ENCODE assay signal across 18 cellular contexts in genomic region chr2:30470426-30470825, GRCh38. TPM values are rescaled to one million over a fixed set of nuclear protein-coding genes. Genes with fewer than 3 reads are reported as not detected.
A peak's percentile ranks its signal among the peaks of the same experiment; 100 is the strongest.
DNase-seq lines count a peak whose midpoint lies in the region; ATAC-seq, FAIRE-seq and TF ChIP-seq lines count a peak whose summit lies in the region.
"Had no signal": no experiment of that assay in that cellular context is flagged by ENCODE, and none has a peak within 500 bp of the region (broad histone marks: within the 10 kb centered on the region; RNA-seq: fewer than 3 reads in every experiment).

No MANE protein-coding gene starts in this region.

- H3K9me3 ChIP-seq in HepG2 (ENCODE audit: low read length) (no peaks in the 10 kb centered on the region), right lobe of liver (no peaks in the 10 kb centered on the region), K562 (replicated peaks; ENCODE audit: control insufficient read depth, insufficient read depth, low read depth, low read length) (no peaks in the 10 kb centered on the region), neutrophil (no peaks in the 10 kb centered on the region)
- H3K9me3 ChIP-seq: Caco-2 had no signal

- no peak for TF ChIP-seq POLR2A in HepG2 (IDR thresholded peaks at IDR 0.05; ENCODE audit: insufficient read depth in 1 of 2, low read depth in 2 of 2, low read length in 2 of 2)
- TF ChIP-seq POLR2A in right lobe of liver (IDR thresholded peaks at IDR 0.05) = no peak
- no peak for TF ChIP-seq POLR2A in K562 (conservative IDR thresholded peaks at IDR 0.05)

- H3K79me2 ChIP-seq in HepG2 (ENCODE audit: insufficient read depth, low read length) (peaks cover 65% of the 10 kb centered on the region), K562 (ENCODE audit: control insufficient read depth, insufficient read depth, low read length) (peaks cover 78% of the 10 kb centered on the region)

- peaks cover 11% of the 10 kb centered on the region for H3K9me3 Mint-ChIP-seq in activated CD4-positive, alpha-beta T cell treated with anti-CD3 and anti-CD28 coated beads for 36 hours (ENCODE audit: low read depth)

- TF ChIP-seq EP300 in HepG2 (IDR thresholded peaks at IDR 0.05; ENCODE audit: low read depth in 2 of 2, low read length in 2 of 2) = no peak
- TF ChIP-seq EP300 in HepG2 (CRISPR knock-in tag; IDR thresholded peaks at IDR 0.05; ENCODE audit: borderline replicate concordance) = no peak
- TF ChIP-seq EP300 in K562 (IDR thresholded peaks at IDR 0.05; ENCODE audit: low read length) = no peak

- POLR2A ChIA-PET in activated CD4-positive, alpha-beta T cell treated with anti-CD3 and anti-CD28 coated beads for 36 hours (lab: Charles Lee) = no interaction called here
- POLR2A ChIA-PET in HepG2 (lab: Yijun Ruan, JAX) = no interaction called here
- POLR2A ChIA-PET in K562 (lab: Yijun Ruan, JAX) = no interaction called here

- no peaks in the 10 kb centered on the region for H3K27me3 ChIP-seq in HepG2 (ENCODE audit: control insufficient read depth in 1 of 2, insufficient read depth in 2 of 2, low read length in 2 of 2)
- H3K27me3 ChIP-seq in right lobe of liver = no peaks in the 10 kb centered on the region
- H3K27me3 ChIP-seq in K562 (ENCODE audit: control insufficient read depth in 2 of 2, insufficient read depth in 2 of 2, low read length in 2 of 2) = no peaks in the 10 kb centered on the region
- no peaks in the 10 kb centered on the region for H3K27me3 ChIP-seq in neutrophil
- H3K27me3 ChIP-seq: BLaER1 had no signal

- peak overlapping the region; percentile 10 for H3K27ac Mint-ChIP-seq in activated CD4-positive, alpha-beta T cell treated with anti-CD3 and anti-CD28 coated beads for 36 hours
- H3K27ac Mint-ChIP-seq: HFFc6 had no signal

- no peaks in the 10 kb centered on the region for H3K36me3 ChIP-seq in HepG2 (replicated peaks in 1 of 2; ENCODE audit: control insufficient read depth in 1 of 2, insufficient read depth in 2 of 2, low read length in 2 of 2)
- no peaks in the 10 kb centered on the region for H3K36me3 ChIP-seq in right lobe of liver
- no peaks in the 10 kb centered on the region for H3K36me3 ChIP-seq in K562 (ENCODE audit: control insufficient read depth, insufficient read depth, low read length)
- no peaks in the 10 kb centered on the region for H3K36me3 ChIP-seq in neutrophil
- H3K36me3 ChIP-seq: BLaER1 had no signal

- intact Hi-C loops in activated CD4-positive, alpha-beta T cell treated with anti-CD3 and anti-CD28 coated beads for 36 hours (cut with DNase I, micrococcal nuclease) = no loop called here
- intact Hi-C loops in HepG2 (cut with micrococcal nuclease; ENCODE audit: unreplicated experiment) = no loop called here
- intact Hi-C loops in right lobe of liver (cut with DNase I) = no loop called here
- intact Hi-C loops in K562 (cut with micrococcal nuclease) = no loop called here

- H3K36me3 Mint-ChIP-seq in activated CD4-positive, alpha-beta T cell treated with anti-CD3 and anti-CD28 coated beads for 36 hours (ENCODE audit: low read depth) = peaks cover 25% of the 10 kb centered on the region

- H2AFZ ChIP-seq in HepG2 (ENCODE audit: low read length) = no peak overlapping the region
- H2AFZ ChIP-seq in K562 (ENCODE audit: low read depth, low read length) = no peak overlapping the region

- H4K20me1 ChIP-seq in HepG2 (ENCODE audit: insufficient read depth, low read length) (no peaks in the 10 kb centered on the region), K562 (replicated peaks; ENCODE audit: control insufficient read depth, insufficient read depth, low read length) (0 out of 2 replicates have a peak, but pooled peaks cover 3% of the 10 kb centered on the region)

- no peak overlapping the region for H3K27ac ChIP-seq in HepG2 (ENCODE audit: extremely low read length, insufficient read depth, low read length)
- H3K27ac ChIP-seq in right lobe of liver = no peak overlapping the region
- H3K27ac ChIP-seq in K562 (ENCODE audit: extremely low read depth, low read depth, low read length) = no peak overlapping the region
- peak overlapping the region; percentile 29 for H3K27ac ChIP-seq in neutrophil
- H3K27ac ChIP-seq: 22Rv1, BLaER1 had no signal

- no peak overlapping the region for H3K4me3 ChIP-seq in HepG2 (replicated peaks in 1 of 3; ENCODE audit: insufficient read depth in 1 of 3, low read depth in 2 of 3, low read length in 3 of 3)
- no peak overlapping the region for H3K4me3 ChIP-seq in right lobe of liver
- no peak overlapping the region for H3K4me3 ChIP-seq in K562
- no peak overlapping the region for H3K4me3 ChIP-seq in neutrophil (ENCODE audit: low read depth in 1 of 2, low read length in 1 of 2)
- H3K4me3 ChIP-seq: BLaER1 had no signal

- H3K4me3 Mint-ChIP-seq in activated CD4-positive, alpha-beta T cell treated with anti-CD3 and anti-CD28 coated beads for 36 hours = no peak overlapping the region
- H3K4me3 Mint-ChIP-seq: CD8-positive, alpha-beta memory T cell; HFFc6 had no signal

- DNase-seq in activated CD4-positive, alpha-beta T cell treated with anti-CD3 and anti-CD28 coated beads for 36 hours = no peak
- DNase-seq in activated CD4-positive, alpha-beta T cell treated with anti-CD3 and anti-CD28 coated beads for 4 hours = no peak
- DNase-seq in HepG2 (ENCODE audit: low spot score) = no peak
- DNase-seq in right lobe of liver = no peak
- no peak for DNase-seq in K562 (ENCODE audit: extremely low read depth in 1 of 4, low spot score in 3 of 4)
- DNase-seq: AML-193; Caco-2; CD8-positive, alpha-beta memory T cell; DND-41; GF-D8; GOT3; HCEC 1CT; HFFc6 had no signal

- BruUV-seq in HepG2 (replicated peaks; lab: Mats Ljungman, UMichigan) (no TSS peak), K562 (replicated peaks; lab: Mats Ljungman, UMichigan) (no TSS peak)

- no peaks in the 10 kb centered on the region for H3K27me3 Mint-ChIP-seq in activated CD4-positive, alpha-beta T cell treated with anti-CD3 and anti-CD28 coated beads for 36 hours
- H3K27me3 Mint-ChIP-seq: CD8-positive, alpha-beta memory T cell had no signal

- H3K4me1 Mint-ChIP-seq in activated CD4-positive, alpha-beta T cell treated with anti-CD3 and anti-CD28 coated beads for 36 hours = peaks cover 51% of the 10 kb centered on the region

- no peak overlapping the region for H3K4me2 ChIP-seq in HepG2 (ENCODE audit: low read depth, low read length)
- no peak overlapping the region for H3K4me2 ChIP-seq in K562 (ENCODE audit: insufficient read depth, low read length)
- H3K4me2 ChIP-seq: BLaER1 had no signal

- TF ChIP-seq RAD21 in HepG2 (CRISPR knock-in tag; IDR thresholded peaks at IDR 0.05) (no peak), K562 (CRISPR knock-in tag; conservative IDR thresholded peaks at IDR 0.05 in 1 of 2, IDR thresholded peaks at IDR 0.05 in 1 of 2) (no peak)

- TF ChIP-seq CTCF in HepG2 (CRISPR knock-in tag; IDR thresholded peaks at IDR 0.05) (no peak), right lobe of liver (IDR thresholded peaks at IDR 0.05) (no peak), K562 (IDR thresholded peaks at IDR 0.05 in 2 of 3, conservative IDR thresholded peaks at IDR 0.05 in 1 of 3; ENCODE audit: insufficient read depth in 2 of 3, low read depth in 1 of 3, low read length in 3 of 3) (no peak), neutrophil (IDR thresholded peaks at IDR 0.05) (no peak)

- no peak overlapping the region for H3K9ac ChIP-seq in HepG2 (ENCODE audit: insufficient read depth, low read depth, low read length)
- H3K9ac ChIP-seq in K562 (ENCODE audit: insufficient read depth in 1 of 2, low read depth in 2 of 2, low read length in 2 of 2) = no peak overlapping the region
- H3K9ac ChIP-seq: BLaER1 had no signal

- no peak for ATAC-seq in activated CD4-positive, alpha-beta T cell treated with anti-CD3 and anti-CD28 coated beads for 36 hours
- ATAC-seq in HepG2 (no peak), right lobe of liver (no peak), K562 (no peak), GM19463 (IDR thresholded peaks at IDR 0.05; ENCODE audit: unreplicated experiment) (no peak), HG02571 (IDR thresholded peaks at IDR 0.05; ENCODE audit: unreplicated experiment) (no peak)

- peaks cover 13% of the 10 kb centered on the region for H3K4me1 ChIP-seq in HepG2 (ENCODE audit: insufficient read depth, low read length)
- H3K4me1 ChIP-seq in right lobe of liver = no peaks in the 10 kb centered on the region
- 0 out of 5 replicates have a peak, but pooled peaks cover 0 to 2% of the 10 kb centered on the region in 2 experiments for H3K4me1 ChIP-seq in K562 (replicated peaks in 1 of 2; ENCODE audit: control insufficient read depth in 2 of 2, insufficient read depth in 2 of 2, low read length in 2 of 2)
- peaks cover 14 to 15% of the 10 kb centered on the region in 2 experiments for H3K4me1 ChIP-seq in neutrophil (ENCODE audit: control insufficient read depth in 1 of 2, insufficient read depth in 1 of 2, low read depth in 1 of 2, low read length in 1 of 2)
- H3K4me1 ChIP-seq: BLaER1 had no signal

- FAIRE-seq in HepG2 (lab: Jason Lieb, UNC) (no peak), K562 (lab: Jason Lieb, UNC) (no peak)

- in situ Hi-C loops in HepG2 (cut with HindIII; ENCODE audit: extremely low pct_ligation_motif_present, low pct_unique_long_range_greater_than_20kb) = no loop called here
- in situ Hi-C loops in K562 (cut with MboI) = no loop called here

- CTCF ChIA-PET in activated CD4-positive, alpha-beta T cell treated with anti-CD3 and anti-CD28 coated beads for 36 hours (lab: Charles Lee) = interaction anchor here (1.8 kb wide), 1 partner anchor 305 kb away, joined by 7 read pairs; no protein-coding TSS in a partner anchor
- CTCF ChIA-PET in HepG2 (lab: Yijun Ruan, JAX; ENCODE audit: low intra/inter-chr PET ratio, low total read pairs) (no interaction called here), K562 (lab: Yijun Ruan, JAX; ENCODE audit: low intra/inter-chr PET ratio) (no interaction called here)

- WGBS in HepG2 (ENCODE audit: low lambda C conversion rate) = 90% methylated on average over 1 of the region's 1 CpG
- no CpG with 5 or more reads among the region's 1 CpG for WGBS in right lobe of liver (ENCODE audit: insufficient coverage, low coverage, low lambda C conversion rate, missing lambda C conversion rate)
- 91% methylated on average over 1 of the region's 1 CpG for WGBS in K562 (ENCODE audit: insufficient coverage, low coverage, missing lambda C conversion rate)

- H3K9me1 ChIP-seq in K562 (ENCODE audit: control insufficient read depth, insufficient read depth, low read length) = no peaks in the 10 kb centered on the region

RNA-seq across cellular contexts. Expression of gene LCLAT1, which starts 23.4 kb away (rescaled TPM):
- total RNA-seq in activated CD4-positive, alpha-beta T cell treated with anti-CD3 and anti-CD28 coated beads for 36 hours = 10 to 100 TPM; 18.5 to 21.7 TPM
- total RNA-seq in HepG2 (2016; rRNA removed; fragmentation: Illumina TruSeq; extraction: Trizol) (25.3 and 28.0 TPM in 2 replicates), right lobe of liver (10 to 100 TPM; 11.1 to 14.0 (median 12.0) TPM), K562 (2014; rRNA removed) (12.1 and 12.2 TPM in 2 replicates), K562 (2014; rRNA removed; fragmentation: Illumina TruSeq; extraction: Trizol) (27.0 and 27.1 TPM in 2 replicates), K562 (2015; rRNA removed; fragmentation: Illumina TruSeq; extraction: Trizol) (21.5 and 22.9 TPM in 2 replicates), K562 (2021) (28.6 and 29.7 TPM in 2 replicates)
- total RNA-seq in HepG2 (2016; cell fraction: cytosol; rRNA removed; fragmentation: Illumina TruSeq; extraction: Trizol; ENCODE audit: low read depth) = 80.7 and 82.8 TPM in 2 replicates
- total RNA-seq in HepG2 (2016; cell fraction: insoluble cytoplasmic fraction; rRNA removed; fragmentation: Illumina TruSeq; extraction: Trizol) = 19.9 and 24.2 TPM in 2 replicates
- 18.5 and 22.8 TPM in 2 replicates for total RNA-seq in HepG2 (2016; cell fraction: membrane; rRNA removed; fragmentation: Illumina TruSeq; extraction: Trizol)
- 34.7 and 44.8 TPM in 2 replicates for total RNA-seq in HepG2 (2016; cell fraction: nucleus; rRNA removed; fragmentation: Illumina TruSeq; extraction: Trizol)
- polyA plus RNA-seq in HepG2 (2011; rRNA removed) (13.5 and 18.0 TPM in 2 replicates), K562 (2011; rRNA removed) (15.4 and 25.4 TPM in 2 replicates), K562 (2014; fragmentation: Illumina TruSeq; extraction: Trizol) (10.3 and 12.8 TPM in 2 replicates), K562 (2014; fragmentation: Nextera tagmentation; extraction: Ambion mirVana) (10 to 100 TPM; 29.4 to 63.3 TPM), K562 (2014; rRNA removed) (8.9 and 12.6 TPM in 2 replicates)
- 9.8 and 13.3 TPM in 2 replicates for polyA plus RNA-seq in HepG2 (2011; cell fraction: cytosol; rRNA removed)
- polyA plus RNA-seq in HepG2 (2011; cell fraction: nucleus; rRNA removed) = 6.6 and 8.6 TPM in 2 replicates
- polyA plus RNA-seq in HepG2 (2012) = 6.9 and 8.2 TPM in 2 replicates
- polyA plus RNA-seq in HepG2 (2016; cell fraction: cytosol; fragmentation: Illumina TruSeq; extraction: Trizol; ENCODE audit: low read depth) = 0.61 and 0.95 TPM in 2 replicates
- polyA plus RNA-seq in HepG2 (2016; cell fraction: insoluble cytoplasmic fraction; fragmentation: Illumina TruSeq; extraction: Trizol; ENCODE audit: low read depth) = 9.0 and 9.3 TPM in 2 replicates
- polyA plus RNA-seq in HepG2 (2016; cell fraction: membrane; fragmentation: Illumina TruSeq; extraction: Trizol; ENCODE audit: low read depth) = 1.7 and 2.1 TPM in 2 replicates
- polyA plus RNA-seq in HepG2 (2016; cell fraction: nucleus; fragmentation: Illumina TruSeq; extraction: Trizol; ENCODE audit: insufficient read depth, low read depth) = 17.9 and 20.3 TPM in 2 replicates
- 32.9 and 35.0 TPM in 2 replicates for polyA minus RNA-seq in HepG2 (2011; rRNA and poly(A)+ RNA removed; ENCODE audit: low replicate concordance)
- 31.9 and 43.3 TPM in 2 replicates for polyA minus RNA-seq in HepG2 (2011; cell fraction: cytosol; rRNA and poly(A)+ RNA removed)
- 48.0 and 49.5 TPM in 2 replicates for polyA minus RNA-seq in HepG2 (2011; cell fraction: nucleus; rRNA and poly(A)+ RNA removed)
- total RNA-seq in K562 (2011; cell fraction: chromatin; rRNA removed; ENCODE audit: low replicate concordance) = 59.6 and 95.0 TPM in 2 replicates
- 20.0 and 25.8 TPM in 2 replicates for total RNA-seq in K562 (2011; cell fraction: nucleolus; rRNA removed)
- total RNA-seq in K562 (2011; cell fraction: nucleoplasm; rRNA removed) = 38.7 and 54.7 TPM in 2 replicates
- 7.2 and 9.5 TPM in 2 replicates for polyA plus RNA-seq in K562 (2011; cell fraction: cytosol; rRNA removed)
- polyA plus RNA-seq in K562 (2011; cell fraction: nucleus; rRNA removed) = 7.9 and 10.6 TPM in 2 replicates
- 4.2 and 6.3 TPM in 2 replicates for polyA plus RNA-seq in K562 (2012)
- 84.0 and 84.7 TPM in 2 replicates for polyA minus RNA-seq in K562 (2011; rRNA and poly(A)+ RNA removed)
- polyA minus RNA-seq in K562 (2011; cell fraction: cytosol; rRNA and poly(A)+ RNA removed) = 17.6 and 25.5 TPM in 2 replicates
- polyA minus RNA-seq in K562 (2011; cell fraction: nucleus; rRNA and poly(A)+ RNA removed) = 28.4 and 38.2 TPM in 2 replicates
